ENCODE assay signal across 20 cellular contexts in the genomic region with DNA sequence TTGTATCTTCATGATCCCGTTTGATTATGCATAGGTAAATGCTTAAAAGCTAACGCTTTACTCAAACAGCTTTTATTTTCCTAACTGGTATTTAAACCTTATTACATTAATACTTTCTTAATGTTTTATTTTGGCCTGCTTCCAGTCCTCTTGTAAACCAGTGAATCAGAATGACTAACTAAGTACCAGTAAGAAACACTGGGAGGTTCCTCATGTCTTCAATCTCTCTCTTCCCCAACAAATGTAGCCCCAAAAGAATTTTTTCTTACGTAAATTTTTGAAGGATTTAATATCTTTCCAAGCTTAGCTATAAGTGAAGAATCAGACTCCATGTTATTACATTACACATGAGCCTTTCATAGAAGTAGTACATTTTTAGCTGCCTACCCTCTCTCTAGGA.
"Had no signal": no experiment of that assay in that cellular context is flagged by ENCODE, and none has a peak within 500 bp of the region (broad histone marks: within the 10 kb centered on the region; RNA-seq: fewer than 3 reads in every experiment).

No MANE protein-coding gene starts in this region.

- DNase-seq: activated B cell treated with CpG ODN at 0.5 μM for 24 hours; activated CD4-positive, alpha-beta T cell treated with anti-CD3 and anti-CD28 coated beads, Interleukin-2, amount 10 ng/mL, durations not matched to agents 7 days and 5 days; activated CD8-positive, alpha-beta memory T cell treated with anti-CD3 and anti-CD28 coated beads, Interleukin-2, amount 50 U/mL, for 48 hours; activated naive CD8-positive, alpha-beta T cell treated with anti-CD3 and anti-CD28 coated beads for 36 hours; activated T-cell treated with anti-CD3 and anti-CD28 coated beads, Interleukin-2, amount 50 U/mL, for 72 hours; amygdala; body of pancreas; cerebellar nuclear complex; effector memory CD4-positive, alpha-beta T cell; islet precursor cell; left ventricle myocardium superior; natural killer cell; retina; stimulated activated CD4-positive, alpha-beta T cell treated with anti-CD3 and anti-CD28 coated beads, Interleukin-15, amount 100 ng/mL, for 24 hours; stimulated activated CD4-positive, alpha-beta T cell treated with anti-CD3 and anti-CD28 coated beads, Interleukin-4, amount 100 ng/mL, for 1 hour; stimulated activated naive CD4-positive, alpha-beta T cell treated with Interleukin-2 at 50 U/mL for 16 hours; trophoblast cell had no signal

- H3K36me3 ChIP-seq: gastroesophageal sphincter, neutrophil had no signal

- H3K9me3 ChIP-seq: body of pancreas, gastroesophageal sphincter, neutrophil had no signal

- H3K4me1 ChIP-seq: body of pancreas, gastroesophageal sphincter, parathyroid adenoma had no signal

- H3K4me3 ChIP-seq: body of pancreas, gastroesophageal sphincter had no signal

- H3K27ac ChIP-seq: body of pancreas, gastroesophageal sphincter, neutrophil, parathyroid adenoma had no signal

- H3K27me3 ChIP-seq: body of pancreas, gastroesophageal sphincter, neutrophil had no signal
